In the genomic region with DNA sequence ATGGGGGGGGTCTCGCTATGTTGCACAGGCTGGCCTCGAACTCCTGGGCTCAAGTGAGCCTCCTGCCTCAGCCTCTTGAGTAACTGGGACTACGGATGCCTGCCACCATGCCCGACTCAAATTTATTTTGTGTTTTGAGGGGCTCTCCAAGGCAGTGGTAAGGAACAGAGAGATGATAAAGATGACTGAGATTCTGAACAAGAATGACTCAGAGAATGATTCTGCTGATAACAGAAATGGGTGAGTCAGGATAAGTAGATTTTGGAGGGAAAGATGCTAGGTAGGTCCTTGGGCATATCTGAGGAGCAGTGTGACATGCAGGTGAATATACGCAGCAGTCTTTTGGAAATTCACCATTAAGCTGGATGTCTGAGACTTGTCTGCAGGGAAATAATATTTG, we compare ENCODE assay signal across 25 cellular contexts. TPM values are rescaled to one million over a fixed set of nuclear protein-coding genes. Genes with fewer than 3 reads are reported as not detected.
A peak's percentile ranks its signal among the peaks of the same experiment; 100 is the strongest.
DNase-seq lines count a peak whose midpoint lies in the region; ATAC-seq and TF ChIP-seq lines count a peak whose summit lies in the region.
"Had no signal": no experiment of that assay in that cellular context is flagged by ENCODE, and none has a peak within 500 bp of the region (broad histone marks: within the 10 kb centered on the region; RNA-seq: fewer than 3 reads in every experiment).

No MANE protein-coding gene starts in this region.

- H3K36me3 Mint-ChIP-seq in activated T-cell treated with anti-CD3 and anti-CD28 coated beads, Interleukin-2, amount 50 U/mL, for 24 hours (ENCODE audit: low read depth) = peaks cover 8% of the 10 kb centered on the region
- peaks cover 4% of the 10 kb centered on the region for H3K36me3 Mint-ChIP-seq in CD4-positive, alpha-beta T cell (ENCODE audit: low read depth)
- peaks cover 0 to 26% (median 3%) of the 10 kb centered on the region in 3 donors for H3K36me3 Mint-ChIP-seq in naive thymus-derived CD8-positive, alpha-beta T cell
- H3K36me3 Mint-ChIP-seq: stimulated activated memory B cell treated with anti-CD40 and anti-IgM and Interleukin-4, amounts not matched to agents 10 μg/mL and 1 μg/mL and 100 μg/mL, for 72 hours had no signal

- no peaks in the 10 kb centered on the region for H3K27me3 ChIP-seq in CD4-positive, alpha-beta T cell (ENCODE audit: control insufficient read depth, insufficient read depth, low read length)
- H3K27me3 ChIP-seq in lower lobe of right lung (ENCODE audit: low read depth) = no peaks in the 10 kb centered on the region
- H3K27me3 ChIP-seq: BLaER1 treated with 17β-estradiol and CSF1 and Interleukin-3, amounts not matched to agents 10 nM and 100 nM; SJSA1; testis; vagina had no signal

- peaks cover 7% of the 10 kb centered on the region for H3K4me1 ChIP-seq in lower lobe of right lung

- H3K27ac ChIP-seq in CD4-positive, alpha-beta T cell (ENCODE audit: low read depth, low read length) = no peak overlapping the region
- peak overlapping the region; percentile 34 for H3K27ac ChIP-seq in VCaP
- H3K27ac ChIP-seq in lower lobe of right lung = no peak overlapping the region
- H3K27ac ChIP-seq: BLaER1 treated with 17β-estradiol and CSF1 and Interleukin-3, amounts not matched to agents 10 nM and 100 nM; SJSA1; testis; vagina had no signal

- H3K4me3 Mint-ChIP-seq in activated T-cell treated with anti-CD3 and anti-CD28 coated beads, Interleukin-2, amount 50 U/mL, for 24 hours = no peak overlapping the region
- peak overlapping the region; percentile 22 for H3K4me3 Mint-ChIP-seq in CD4-positive, alpha-beta T cell
- H3K4me3 Mint-ChIP-seq in naive thymus-derived CD8-positive, alpha-beta T cell = peak overlapping the region in 1 of 10 donors; percentile 46
- H3K4me3 Mint-ChIP-seq: dendritic cell treated with granulocyte-macrophage colony-stimulating factor and Interleukin-4, amounts not matched to agents 40 ng/mL and 50 ng/mL, for 4 days; H9; stimulated activated memory B cell treated with anti-CD40 and anti-IgM and Interleukin-4, amounts not matched to agents 10 μg/mL and 1 μg/mL and 100 μg/mL, for 72 hours; T-helper 1 cell treated with Interleukin-12 subunit alpha and Interleukin-12 subunit beta and Interleukin-4 antibody, amounts not matched to agents 30 μg/mL and 1 μg/mL, for 36 hours had no signal

- CTCF ChIA-PET in CD4-positive, alpha-beta T cell (lab: Charles Lee) = no interaction called here

- no peak for ATAC-seq in CD4-positive, alpha-beta T cell (ENCODE audit: poor library complexity)
- ATAC-seq in naive thymus-derived CD8-positive, alpha-beta T cell = no peak
- ATAC-seq in GM18868 (IDR thresholded peaks at IDR 0.05; ENCODE audit: unreplicated experiment) (no peak), lower lobe of right lung (no peak)
- ATAC-seq: HepG2; stimulated activated memory B cell treated with anti-CD40 and anti-IgM and Interleukin-4, amounts not matched to agents 10 μg/mL and 1 μg/mL and 100 μg/mL, for 72 hours had no signal

- no peaks in the 10 kb centered on the region for H3K9me3 Mint-ChIP-seq in activated T-cell treated with anti-CD3 and anti-CD28 coated beads, Interleukin-2, amount 50 U/mL, for 24 hours
- H3K9me3 Mint-ChIP-seq in CD4-positive, alpha-beta T cell = no peaks in the 10 kb centered on the region
- H3K9me3 Mint-ChIP-seq in naive thymus-derived CD8-positive, alpha-beta T cell = no peaks in the 10 kb centered on the region
- H3K9me3 Mint-ChIP-seq: dendritic cell treated with granulocyte-macrophage colony-stimulating factor and Interleukin-4, amounts not matched to agents 40 ng/mL and 50 ng/mL, for 4 days; stimulated activated memory B cell treated with anti-CD40 and anti-IgM and Interleukin-4, amounts not matched to agents 10 μg/mL and 1 μg/mL and 100 μg/mL, for 72 hours; T-helper 1 cell treated with Interleukin-12 subunit alpha and Interleukin-12 subunit beta and Interleukin-4 antibody, amounts not matched to agents 30 μg/mL and 1 μg/mL, for 36 hours had no signal

- no peaks in the 10 kb centered on the region for H3K9me3 ChIP-seq in CD4-positive, alpha-beta T cell (ENCODE audit: control insufficient read depth, low read length)
- H3K9me3 ChIP-seq in lower lobe of right lung = no peaks in the 10 kb centered on the region
- H3K9me3 ChIP-seq: BLaER1 treated with 17β-estradiol and CSF1 and Interleukin-3, amounts not matched to agents 10 nM and 100 nM; prostate gland; SJSA1; testis; vagina had no signal

- peak overlapping the region; percentile 19 for H3K27ac Mint-ChIP-seq in activated T-cell treated with anti-CD3 and anti-CD28 coated beads, Interleukin-2, amount 50 U/mL, for 24 hours
- peak overlapping the region; percentile 15 for H3K27ac Mint-ChIP-seq in CD4-positive, alpha-beta T cell
- peak overlapping the region in 8 of 10 donors; percentile 5 to 58 (median 32) for H3K27ac Mint-ChIP-seq in naive thymus-derived CD8-positive, alpha-beta T cell
- H3K27ac Mint-ChIP-seq: dendritic cell treated with granulocyte-macrophage colony-stimulating factor and Interleukin-4, amounts not matched to agents 40 ng/mL and 50 ng/mL, for 4 days; H9; stimulated activated memory B cell treated with anti-CD40 and anti-IgM and Interleukin-4, amounts not matched to agents 10 μg/mL and 1 μg/mL and 100 μg/mL, for 72 hours had no signal

- POLR2A ChIA-PET in CD4-positive, alpha-beta T cell (lab: Charles Lee) = no interaction called here
- POLR2A ChIA-PET in naive thymus-derived CD8-positive, alpha-beta T cell (lab: Charles Lee) = no interaction called here

- no peak for DNase-seq in activated T-cell treated with anti-CD3 and anti-CD28 coated beads, Interleukin-2, amount 50 U/mL, for 24 hours
- no peak for DNase-seq in activated T-cell treated with anti-CD3 and anti-CD28 coated beads, Interleukin-2, amount 50 U/mL, for 1 hour
- no peak for DNase-seq in CD4-positive, alpha-beta T cell
- no peak for DNase-seq in naive thymus-derived CD8-positive, alpha-beta T cell
- DNase-seq in putamen (ENCODE audit: low spot score) (no peak), lower lobe of right lung (no peak)
- DNase-seq: activated naive CD4-positive, alpha-beta T cell treated with Interleukin-2 at 50 U/mL for 16 hours; aorta; Calu3; caudate nucleus; H9; Kasumi-1; NCI-H187; NCI-H69; testis had no signal

- peaks cover 35% of the 10 kb centered on the region for H3K4me1 Mint-ChIP-seq in activated T-cell treated with anti-CD3 and anti-CD28 coated beads, Interleukin-2, amount 50 U/mL, for 24 hours (ENCODE audit: low read depth)
- peaks cover 13% of the 10 kb centered on the region for H3K4me1 Mint-ChIP-seq in CD4-positive, alpha-beta T cell (ENCODE audit: low read depth)
- peaks cover 7 to 44% (median 31%) of the 10 kb centered on the region in 4 donors for H3K4me1 Mint-ChIP-seq in naive thymus-derived CD8-positive, alpha-beta T cell

- intact Hi-C loops in CD4-positive, alpha-beta T cell (cut with DNase I, micrococcal nuclease) = no loop called here
- intact Hi-C loops in lower lobe of right lung (cut with DNase I) = no loop called here

- TF ChIP-seq CTCF in CD4-positive, alpha-beta T cell (IDR thresholded peaks at IDR 0.05) = no peak
- no peak for TF ChIP-seq CTCF in VCaP (conservative IDR thresholded peaks at IDR 0.05)
- TF ChIP-seq CTCF in lower lobe of right lung (IDR thresholded peaks at IDR 0.05) = no peak

- H3K27me3 Mint-ChIP-seq in activated T-cell treated with anti-CD3 and anti-CD28 coated beads, Interleukin-2, amount 50 U/mL, for 24 hours = no peaks in the 10 kb centered on the region
- H3K27me3 Mint-ChIP-seq in CD4-positive, alpha-beta T cell = no peaks in the 10 kb centered on the region
- no peaks in the 10 kb centered on the region for H3K27me3 Mint-ChIP-seq in naive thymus-derived CD8-positive, alpha-beta T cell

- peaks cover 28% of the 10 kb centered on the region for H3K36me3 ChIP-seq in lower lobe of right lung
- H3K36me3 ChIP-seq: prostate gland had no signal

- H3K4me3 ChIP-seq in lower lobe of right lung = no peak overlapping the region
- H3K4me3 ChIP-seq: BLaER1 treated with 17β-estradiol and CSF1 and Interleukin-3, amounts not matched to agents 10 nM and 100 nM; prostate gland; SJSA1; testis; vagina had no signal

RNA-seq across cellular contexts. Expression of gene TMEM220, which starts 2.6 kb away (rescaled TPM):
- 1 to 10 TPM; 2.9 to 3.2 TPM for total RNA-seq in CD4-positive, alpha-beta T cell
- total RNA-seq in naive thymus-derived CD8-positive, alpha-beta T cell = 10 to 100 TPM in 1 of 2 experiments, 1 to 10 TPM in 1; 8.9 to 13.8 TPM
- 10 to 100 TPM in 2 of 3 donors, 1 to 10 TPM in 1; 8.8 to 19.0 (median 11.5) TPM for polyA plus RNA-seq in naive thymus-derived CD8-positive, alpha-beta T cell
- total RNA-seq in lower lobe of right lung = 10.8 TPM
- total RNA-seq: Calu3 had no signal

RNA-seq across cellular contexts. Expression of gene ADPRM, which starts 29.8 kb away (rescaled TPM):
- 10 to 100 TPM; 34.2 to 35.0 TPM for total RNA-seq in CD4-positive, alpha-beta T cell
- total RNA-seq in naive thymus-derived CD8-positive, alpha-beta T cell = 10 to 100 TPM; 76.7 to 80.2 TPM
- polyA plus RNA-seq in naive thymus-derived CD8-positive, alpha-beta T cell = 10 to 100 TPM; 69.4 to 91.5 (median 74.2) TPM
- 9.4 TPM for total RNA-seq in lower lobe of right lung

RNA-seq across cellular contexts. Expression of gene SCO1, which starts 29.9 kb away (rescaled TPM):
- total RNA-seq in CD4-positive, alpha-beta T cell = 10 to 100 TPM; 15.3 to 18.2 TPM
- 10 to 100 TPM; 31.7 to 38.7 TPM for total RNA-seq in naive thymus-derived CD8-positive, alpha-beta T cell
- polyA plus RNA-seq in naive thymus-derived CD8-positive, alpha-beta T cell = 10 to 100 TPM; 15.7 to 17.5 (median 15.9) TPM
- total RNA-seq in lower lobe of right lung = 23.9 TPM
